9 cellular contexts compared by ENCODE assay signal in the genomic region with DNA sequence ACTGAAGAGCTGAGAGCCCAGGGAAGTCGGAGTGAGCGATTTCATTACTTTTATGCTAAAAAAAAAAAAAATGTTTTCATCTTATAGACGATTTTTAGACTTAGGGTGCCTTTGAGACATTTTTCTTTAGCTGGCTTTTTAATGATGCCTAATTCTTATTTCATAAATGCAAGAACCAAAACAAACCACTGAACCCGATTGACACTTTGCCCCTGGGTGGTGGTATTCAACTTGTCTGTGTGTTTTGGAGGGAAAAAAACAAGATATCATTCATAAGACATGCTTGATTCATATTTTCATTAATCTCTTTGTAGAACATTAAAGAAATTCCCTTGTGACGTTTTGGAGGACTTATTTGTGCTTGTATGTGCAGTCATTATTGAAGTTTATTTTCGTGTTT. TPM values are rescaled to one million over a fixed set of nuclear protein-coding genes. Genes with fewer than 3 reads are reported as not detected.
DNase-seq lines count a peak whose midpoint lies in the region; ATAC-seq and TF ChIP-seq lines count a peak whose summit lies in the region.
"Had no signal": no experiment of that assay in that cellular context is flagged by ENCODE, and none has a peak within 500 bp of the region (broad histone marks: within the 10 kb centered on the region; RNA-seq: fewer than 3 reads in every experiment).

No MANE protein-coding gene starts in this region.

- H3K4me3 ChIP-seq in SK-N-SH (ENCODE audit: low read depth in 2 of 2, low read length in 1 of 2) (peak overlapping the region; percentile 87 to 97), adrenal gland (peak overlapping the region in 2 of 4 donors; percentile 90 to 96), left lung (peak overlapping the region; percentile 86 to 92), stomach smooth muscle (ENCODE audit: low read length in 2 of 2) (peak overlapping the region; percentile 81)

- H3K9ac ChIP-seq in SK-N-SH (peak overlapping the region; percentile 97), stomach smooth muscle (ENCODE audit: low read length in 2 of 2) (peak overlapping the region; percentile 61 to 77)

- peaks cover 3 to 17% of the 10 kb centered on the region in 2 experiments; a peak in 3 of 4 replicates for H3K4me1 ChIP-seq in SK-N-SH (ENCODE audit: control insufficient read depth in 1 of 2, insufficient read depth in 2 of 2, low read depth in 1 of 2, low read length in 1 of 2)
- peaks cover 13 to 59% of the 10 kb centered on the region in 2 donors for H3K4me1 ChIP-seq in adrenal gland (replicated peaks in 1 of 2)
- peaks cover 18 to 65% of the 10 kb centered on the region in 2 donors for H3K4me1 ChIP-seq in left lung
- peaks cover 10% of the 10 kb centered on the region for H3K4me1 ChIP-seq in stomach smooth muscle (ENCODE audit: control insufficient read depth, insufficient read depth, low read length)

- H3K9me3 ChIP-seq in SK-N-SH (no peaks in the 10 kb centered on the region), adrenal gland (replicated peaks in 1 of 3) (no peaks in the 10 kb centered on the region), left lung (no peaks in the 10 kb centered on the region), stomach smooth muscle (ENCODE audit: control insufficient read depth in 2 of 2, low read length in 2 of 2) (no peaks in the 10 kb centered on the region)

- no peak for ATAC-seq in SK-N-SH treated with all-trans-retinoic acid at 6 μM for 48 hours
- ATAC-seq in left lung: no peak
- ATAC-seq in left lobe of liver: no peak

- WGBS in SK-N-SH (ENCODE audit: low lambda C conversion rate): 6% methylated on average over 6 of the region's 6 CpGs
- WGBS in adrenal gland, 4 donors: 27 to 42% (median 37%) methylated on average over 6 of the region's 6 CpGs

- peaks cover 12% of the 10 kb centered on the region; the same call in 1 of the 2 replicates for H4K20me1 ChIP-seq in SK-N-SH (ENCODE audit: insufficient read depth)

- no peaks in the 10 kb centered on the region for H3K9me2 ChIP-seq in SK-N-SH

- no peak; the same call in 1 of the 2 replicates for TF ChIP-seq RAD21 in SK-N-SH (IDR thresholded peaks at IDR 0.05; ENCODE audit: low read length)

- no peak for DNase-seq in SK-N-SH
- no peak for DNase-seq in adrenal gland
- DNase-seq in left lung: no peak
- DNase-seq in GM19240 (ENCODE audit: insufficient read length, low spot score): no peak
- DNase-seq in activated CD4-positive, alpha-beta T cell treated with anti-CD3 and anti-CD28 coated beads, Interleukin-2, amount 50 U/mL, for 48 hours: no peak
- no peak for DNase-seq in left lobe of liver (ENCODE audit: low spot score)
- DNase-seq: amniotic stem cell had no signal

- POLR2A ChIA-PET in SK-N-SH (lab: Yijun Ruan, JAX): no interaction called here

- H3K27me3 ChIP-seq in SK-N-SH (ENCODE audit: insufficient read depth) (no peaks in the 10 kb centered on the region), adrenal gland (no peaks in the 10 kb centered on the region), left lung (peaks cover 0 to 8% of the 10 kb centered on the region in 2 donors), stomach smooth muscle (ENCODE audit: control insufficient read depth in 1 of 2, insufficient read depth in 2 of 2, low read length in 2 of 2) (no peaks in the 10 kb centered on the region)

- peaks cover 72% of the 10 kb centered on the region for H3K79me2 ChIP-seq in SK-N-SH (ENCODE audit: insufficient read depth)

- TF ChIP-seq CTCF in SK-N-SH (IDR thresholded peaks at IDR 0.05): no peak
- TF ChIP-seq CTCF in adrenal gland (IDR thresholded peaks at IDR 0.05): no peak
- no peak for TF ChIP-seq CTCF in left lung (IDR thresholded peaks at IDR 0.05)

- H2AFZ ChIP-seq in SK-N-SH (ENCODE audit: low read depth): no peak overlapping the region

- peaks cover 4% of the 10 kb centered on the region for H3F3A ChIP-seq in SK-N-SH (replicated peaks; ENCODE audit: insufficient read depth)

- TF ChIP-seq POLR2A in adrenal gland (IDR thresholded peaks at IDR 0.05): no peak

- H3K27ac ChIP-seq in SK-N-SH (ENCODE audit: low read depth in 2 of 2, low read length in 1 of 2) (peak overlapping the region; percentile 97), adrenal gland (peak overlapping the region in 3 of 5 donors; percentile 81 to 92 (median 90)), left lung (no peak overlapping the region), stomach smooth muscle (ENCODE audit: low read length) (no peak overlapping the region)

- TF ChIP-seq EP300 in SK-N-SH (IDR thresholded peaks at IDR 0.05; ENCODE audit: borderline replicate concordance in 1 of 2, low read depth in 1 of 2, low read length in 1 of 2): no peak

- CTCF ChIA-PET in SK-N-SH (lab: Yijun Ruan, JAX): interaction anchor here (0.6 to 1.1 kb wide), 4 partner anchors 111 to 947 kb away, joined by 3 to 4 read pairs (median 3); no protein-coding TSS in a partner anchor

- H3K36me3 ChIP-seq in SK-N-SH (replicated peaks in 1 of 2; ENCODE audit: control insufficient read depth in 1 of 2, insufficient read depth in 2 of 2, low read length in 1 of 2) (peaks cover 8 to 16% of the 10 kb centered on the region in 2 experiments), adrenal gland (replicated peaks in 1 of 2) (no peaks in the 10 kb centered on the region), left lung (no peaks in the 10 kb centered on the region), stomach smooth muscle (ENCODE audit: control insufficient read depth in 2 of 2, insufficient read depth in 2 of 2, low read length in 2 of 2) (no peaks in the 10 kb centered on the region)

- peak overlapping the region; percentile 70 for H3K4me2 ChIP-seq in SK-N-SH

- intact Hi-C loops in adrenal gland (cut with DNase I) (loop anchor here in 1 of 2 donors (10.0 kb wide), 1 partner anchor 111 kb away; no protein-coding TSS in a partner anchor), left lung (cut with DNase I) (no loop called here)

TF ChIP-seq in SK-N-SH, 30 proteins besides CTCF, POLR2A, EP300 and RAD21:
- no peak for TF ChIP-seq MEF2A (IDR thresholded peaks at IDR 0.05; ENCODE audit: borderline replicate concordance, low read depth)
- TF ChIP-seq, protein P1, sequence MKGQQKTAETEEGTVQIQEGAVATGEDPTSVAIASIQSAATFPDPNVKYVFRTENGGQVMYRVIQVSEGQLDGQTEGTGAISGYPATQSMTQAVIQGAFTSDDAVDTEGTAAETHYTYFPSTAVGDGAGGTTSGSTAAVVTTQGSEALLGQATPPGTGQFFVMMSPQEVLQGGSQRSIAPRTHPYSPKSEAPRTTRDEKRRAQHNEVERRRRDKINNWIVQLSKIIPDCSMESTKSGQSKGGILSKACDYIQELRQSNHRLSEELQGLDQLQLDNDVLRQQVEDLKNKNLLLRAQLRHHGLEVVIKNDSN (IDR thresholded peaks at IDR 0.05; ENCODE audit: borderline replicate concordance, low read depth): no peak
- no peak for TF ChIP-seq POLR2AphosphoS5 (IDR thresholded peaks at IDR 0.05; ENCODE audit: low read depth, low read length)
- no peak for TF ChIP-seq RXRA (IDR thresholded peaks at IDR 0.05; ENCODE audit: borderline replicate concordance, low read depth)
- TF ChIP-seq TEAD4 (IDR thresholded peaks at IDR 0.05; ENCODE audit: borderline replicate concordance, insufficient read depth): no peak
- no peak for TF ChIP-seq RFX5 (IDR thresholded peaks at IDR 0.05; ENCODE audit: low read length)
- no peak for TF ChIP-seq FOSL2 (IDR thresholded peaks at IDR 0.05; ENCODE audit: borderline replicate concordance, low read depth)

TF ChIP-seq in SK-N-SH treated with all-trans-retinoic acid at 6 μM for 48 hours, 23 proteins besides CTCF, POLR2A, EP300 and RAD21 (continues in another document):
- TF ChIP-seq, protein P2, sequence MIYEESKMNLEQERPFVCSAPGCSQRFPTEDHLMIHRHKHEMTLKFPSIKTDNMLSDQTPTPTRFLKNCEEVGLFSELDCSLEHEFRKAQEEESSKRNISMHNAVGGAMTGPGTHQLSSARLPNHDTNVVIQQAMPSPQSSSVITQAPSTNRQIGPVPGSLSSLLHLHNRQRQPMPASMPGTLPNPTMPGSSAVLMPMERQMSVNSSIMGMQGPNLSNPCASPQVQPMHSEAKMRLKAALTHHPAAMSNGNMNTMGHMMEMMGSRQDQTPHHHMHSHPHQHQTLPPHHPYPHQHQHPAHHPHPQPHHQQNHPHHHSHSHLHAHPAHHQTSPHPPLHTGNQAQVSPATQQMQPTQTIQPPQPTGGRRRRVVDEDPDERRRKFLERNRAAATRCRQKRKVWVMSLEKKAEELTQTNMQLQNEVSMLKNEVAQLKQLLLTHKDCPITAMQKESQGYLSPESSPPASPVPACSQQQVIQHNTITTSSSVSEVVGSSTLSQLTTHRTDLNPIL (CRISPR knock-in tag; IDR thresholded peaks at IDR 0.05; ENCODE audit: low read depth): no peak
- TF ChIP-seq ZC3H10 (CRISPR knock-in tag; IDR thresholded peaks at IDR 0.05): no peak
- TF ChIP-seq TOX (CRISPR knock-in tag; IDR thresholded peaks at IDR 0.05; ENCODE audit: borderline replicate concordance): no peak
- no peak for TF ChIP-seq ISL1 (CRISPR knock-in tag; IDR thresholded peaks at IDR 0.05)
- TF ChIP-seq ZFP30 (CRISPR knock-in tag; IDR thresholded peaks at IDR 0.05): no peak
- no peak for TF ChIP-seq GLIS3 (CRISPR knock-in tag; IDR thresholded peaks at IDR 0.05)
- TF ChIP-seq ZFP3 (CRISPR knock-in tag; IDR thresholded peaks at IDR 0.05): no peak
- TF ChIP-seq TCF4 (CRISPR knock-in tag; IDR thresholded peaks at IDR 0.05; ENCODE audit: borderline replicate concordance): no peak
- no peak for TF ChIP-seq ZNF8 (CRISPR knock-in tag; IDR thresholded peaks at IDR 0.05)
- TF ChIP-seq, protein P3, sequence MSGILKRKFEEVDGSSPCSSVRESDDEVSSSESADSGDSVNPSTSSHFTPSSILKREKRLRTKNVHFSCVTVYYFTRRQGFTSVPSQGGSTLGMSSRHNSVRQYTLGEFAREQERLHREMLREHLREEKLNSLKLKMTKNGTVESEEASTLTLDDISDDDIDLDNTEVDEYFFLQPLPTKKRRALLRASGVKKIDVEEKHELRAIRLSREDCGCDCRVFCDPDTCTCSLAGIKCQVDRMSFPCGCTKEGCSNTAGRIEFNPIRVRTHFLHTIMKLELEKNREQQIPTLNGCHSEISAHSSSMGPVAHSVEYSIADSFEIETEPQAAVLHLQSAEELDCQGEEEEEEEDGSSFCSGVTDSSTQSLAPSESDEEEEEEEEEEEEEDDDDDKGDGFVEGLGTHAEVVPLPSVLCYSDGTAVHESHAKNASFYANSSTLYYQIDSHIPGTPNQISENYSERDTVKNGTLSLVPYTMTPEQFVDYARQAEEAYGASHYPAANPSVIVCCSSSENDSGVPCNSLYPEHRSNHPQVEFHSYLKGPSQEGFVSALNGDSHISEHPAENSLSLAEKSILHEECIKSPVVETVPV (CRISPR knock-in tag; IDR thresholded peaks at IDR 0.05): no peak
- no peak for TF ChIP-seq ESRRG (CRISPR knock-in tag; IDR thresholded peaks at IDR 0.05)
- no peak for TF ChIP-seq ARNTL (CRISPR knock-in tag; IDR thresholded peaks at IDR 0.05; ENCODE audit: borderline replicate concordance, low read depth)
- TF ChIP-seq CSDC2 (CRISPR knock-in tag; IDR thresholded peaks at IDR 0.05): no peak
- TF ChIP-seq RARB (CRISPR knock-in tag; IDR thresholded peaks at IDR 0.05): no peak

RNA-seq across cellular contexts. Expression of a gene that starts 2.4 kb away (rescaled TPM):
- 40.4 and 49.5 TPM in 2 replicates for polyA plus RNA-seq in SK-N-SH (2012; rRNA removed)
- 45.0 and 48.3 TPM in 2 replicates for polyA plus RNA-seq in SK-N-SH (2012; cell fraction: cytosol; rRNA removed)
- polyA plus RNA-seq in SK-N-SH (2012; cell fraction: nucleus; rRNA removed): 86.9 and 87.3 TPM in 2 replicates
- 10 to 100 TPM; 38.2 to 70.5 (median 43.3) TPM for total RNA-seq in adrenal gland
- polyA plus RNA-seq in adrenal gland: 10 to 100 TPM; 11.8 to 38.9 (median 14.6) TPM
- total RNA-seq in left lung: 10 to 100 TPM; 21.6 to 36.1 TPM
- total RNA-seq in left lobe of liver: 3.4 TPM

Comparison
In these comparisons a context has a peak if more than half of its experiments do, and no peak if none do; other contexts are left out.
1. H3K27ac ChIP-seq: peak in SK-N-SH (2 of 2) and adrenal gland (3 of 5); none in left lung (0 of 2) and stomach smooth muscle (single experiment).